18 cellular contexts compared by ENCODE assay signal in the genomic region with DNA sequence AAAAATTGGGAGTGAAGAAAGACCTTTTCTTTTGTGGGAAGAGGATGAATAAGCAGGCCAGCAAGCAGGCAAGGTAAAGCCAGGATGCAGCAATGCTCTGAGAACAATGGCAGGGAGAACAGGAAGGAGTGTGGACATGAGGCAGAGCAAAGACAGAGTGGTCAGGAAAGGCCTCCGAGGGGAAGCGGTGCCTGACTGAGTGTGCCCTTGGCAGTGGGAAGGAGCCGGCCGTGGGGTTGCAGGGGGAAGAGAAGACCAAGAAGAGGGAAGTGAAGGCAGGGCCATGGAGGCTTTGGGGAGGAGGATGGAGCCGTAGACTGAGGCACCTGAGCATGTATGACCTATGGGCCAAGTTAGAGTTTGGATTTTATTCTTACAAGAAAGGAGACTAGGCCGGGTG. TPM values are rescaled to one million over a fixed set of nuclear protein-coding genes. Genes with fewer than 3 reads are reported as not detected.
DNase-seq lines count a peak whose midpoint lies in the region; ATAC-seq and TF ChIP-seq lines count a peak whose summit lies in the region.
"Had no signal": no experiment of that assay in that cellular context is flagged by ENCODE, and none has a peak within 500 bp of the region (broad histone marks: within the 10 kb centered on the region; RNA-seq: fewer than 3 reads in every experiment).

No MANE protein-coding gene starts in this region.

- no peaks in the 10 kb centered on the region for H3K4me1 Mint-ChIP-seq in stimulated activated naive CD8-positive, alpha-beta T cell treated with anti-CD3 and anti-CD28 coated beads, Interleukin-15, Interleukin-2, amounts not matched to agents 100 ng/mL and 50 ng/mL, for 24 hours (ENCODE audit: low read depth)
- no peaks in the 10 kb centered on the region for H3K4me1 Mint-ChIP-seq in stimulated activated naive CD8-positive, alpha-beta T cell treated with anti-CD3 and anti-CD28 coated beads, Interleukin-15, amount 100 ng/mL, for 72 hours
- H3K4me1 Mint-ChIP-seq in activated T-helper 17 cell treated with anti-CD3 and anti-CD28 coated beads, Interleukin-2, amount 50 U/mL, for 72 hours: peaks cover 14% of the 10 kb centered on the region

- H3K4me3 Mint-ChIP-seq in stimulated activated naive CD8-positive, alpha-beta T cell treated with anti-CD3 and anti-CD28 coated beads, Interleukin-15, Interleukin-2, amounts not matched to agents 100 ng/mL and 50 ng/mL, for 24 hours: no peak overlapping the region
- H3K4me3 Mint-ChIP-seq in stimulated activated naive CD8-positive, alpha-beta T cell treated with anti-CD3 and anti-CD28 coated beads, Interleukin-15, amount 100 ng/mL, for 72 hours: no peak overlapping the region
- H3K4me3 Mint-ChIP-seq in activated T-helper 17 cell treated with anti-CD3 and anti-CD28 coated beads, Interleukin-2, amount 50 U/mL, for 72 hours: no peak overlapping the region

- no peak for DNase-seq in stimulated activated naive CD8-positive, alpha-beta T cell treated with anti-CD3 and anti-CD28 coated beads, Interleukin-15, amount 100 ng/mL, for 72 hours
- DNase-seq in fibroblast of pulmonary artery (ENCODE audit: low read depth): peak; percentile 27
- DNase-seq in cerebellar nuclear complex (lab: John Stamatoyannopoulos, UW): no peak
- DNase-seq in left ventricle myocardium superior: no peak
- DNase-seq: ACHN, C1 segment of cervical spinal cord, DMS 273 treated with DMSO at 0.1 percent for 48 hours, DND-41, GOT3, KBM-7, NCI-H1105 treated with DMSO at 0.1 percent for 48 hours, NCI-H1694, NCI-H2081 treated with DMSO at 0.1 percent for 48 hours, NCI-H748 treated with DMSO at 0.1 percent for 48 hours, SHP77 had no signal

- no peak overlapping the region for H3K4me3 ChIP-seq in fibroblast of pulmonary artery (replicated peaks; ENCODE audit: low read depth, low read length)

- no peak for ATAC-seq in stimulated activated naive CD8-positive, alpha-beta T cell treated with anti-CD3 and anti-CD28 coated beads, Interleukin-15, amount 100 ng/mL, for 72 hours
- ATAC-seq in activated T-helper 17 cell treated with anti-CD3 and anti-CD28 coated beads, Interleukin-2, amount 50 U/mL, for 72 hours (replicated peaks): no peak
- ATAC-seq in HG02981 (IDR thresholded peaks at IDR 0.05; ENCODE audit: unreplicated experiment) (no peak), left ventricle myocardium superior (no peak)

- H3K9me3 Mint-ChIP-seq in stimulated activated naive CD8-positive, alpha-beta T cell treated with anti-CD3 and anti-CD28 coated beads, Interleukin-15, Interleukin-2, amounts not matched to agents 100 ng/mL and 50 ng/mL, for 24 hours: no peaks in the 10 kb centered on the region
- H3K9me3 Mint-ChIP-seq in stimulated activated naive CD8-positive, alpha-beta T cell treated with anti-CD3 and anti-CD28 coated beads, Interleukin-15, amount 100 ng/mL, for 72 hours: no peaks in the 10 kb centered on the region
- H3K9me3 Mint-ChIP-seq in activated T-helper 17 cell treated with anti-CD3 and anti-CD28 coated beads, Interleukin-2, amount 50 U/mL, for 72 hours: no peaks in the 10 kb centered on the region

- H3K36me3 Mint-ChIP-seq in stimulated activated naive CD8-positive, alpha-beta T cell treated with anti-CD3 and anti-CD28 coated beads, Interleukin-15, Interleukin-2, amounts not matched to agents 100 ng/mL and 50 ng/mL, for 24 hours (ENCODE audit: low read depth): peaks cover 74% of the 10 kb centered on the region
- peaks cover 100% of the 10 kb centered on the region for H3K36me3 Mint-ChIP-seq in activated T-helper 17 cell treated with anti-CD3 and anti-CD28 coated beads, Interleukin-2, amount 50 U/mL, for 72 hours (ENCODE audit: low read depth)

- H3K27ac Mint-ChIP-seq in stimulated activated naive CD8-positive, alpha-beta T cell treated with anti-CD3 and anti-CD28 coated beads, Interleukin-15, Interleukin-2, amounts not matched to agents 100 ng/mL and 50 ng/mL, for 24 hours: peak overlapping the region; percentile 43
- H3K27ac Mint-ChIP-seq in stimulated activated naive CD8-positive, alpha-beta T cell treated with anti-CD3 and anti-CD28 coated beads, Interleukin-15, amount 100 ng/mL, for 72 hours: no peak overlapping the region
- H3K27ac Mint-ChIP-seq in activated T-helper 17 cell treated with anti-CD3 and anti-CD28 coated beads, Interleukin-2, amount 50 U/mL, for 72 hours: peak overlapping the region; percentile 35

- intact Hi-C loops in left ventricle myocardium superior (cut with micrococcal nuclease): no loop called here

- no peaks in the 10 kb centered on the region for H3K27me3 Mint-ChIP-seq in stimulated activated naive CD8-positive, alpha-beta T cell treated with anti-CD3 and anti-CD28 coated beads, Interleukin-15, Interleukin-2, amounts not matched to agents 100 ng/mL and 50 ng/mL, for 24 hours
- H3K27me3 Mint-ChIP-seq in stimulated activated naive CD8-positive, alpha-beta T cell treated with anti-CD3 and anti-CD28 coated beads, Interleukin-15, amount 100 ng/mL, for 72 hours: no peaks in the 10 kb centered on the region
- H3K27me3 Mint-ChIP-seq in activated T-helper 17 cell treated with anti-CD3 and anti-CD28 coated beads, Interleukin-2, amount 50 U/mL, for 72 hours: no peaks in the 10 kb centered on the region

- TF ChIP-seq CTCF in fibroblast of pulmonary artery (IDR thresholded peaks at IDR 0.05; ENCODE audit: low read length, missing control alignments): no peak

RNA-seq across cellular contexts. Expression of gene ZNF212, which starts 21.9 kb away (rescaled TPM):
- 10 to 100 TPM in 1 of 2 donors, 1 to 10 TPM in 1; 9.3 to 19.5 TPM for total RNA-seq in activated T-helper 17 cell treated with anti-CD3 and anti-CD28 coated beads, Interleukin-2, amount 50 U/mL, for 72 hours
- total RNA-seq in left ventricle myocardium superior: 5.2 TPM

RNA-seq across cellular contexts. Expression of gene ZNF282, which starts 22.2 kb away (rescaled TPM):
- 100 to 1,000 TPM; 103 to 105 TPM for total RNA-seq in activated T-helper 17 cell treated with anti-CD3 and anti-CD28 coated beads, Interleukin-2, amount 50 U/mL, for 72 hours
- total RNA-seq in left ventricle myocardium superior: 14.5 TPM

RNA-seq across cellular contexts. Expression of gene ZNF783, which starts 44.4 kb away (rescaled TPM):
- total RNA-seq in activated T-helper 17 cell treated with anti-CD3 and anti-CD28 coated beads, Interleukin-2, amount 50 U/mL, for 72 hours: 10 to 100 TPM; 12.7 to 17.3 TPM
- 4.8 TPM for total RNA-seq in left ventricle myocardium superior

Comparison
In these comparisons a context has a peak if more than half of its experiments do, and no peak if none do; other contexts are left out.
1. H3K27ac Mint-ChIP-seq: peak in stimulated activated naive CD8-positive, alpha-beta T cell treated with anti-CD3 and anti-CD28 coated beads, Interleukin-15, Interleukin-2, amounts not matched to agents 100 ng/mL and 50 ng/mL, for 24 hours (single experiment) and activated T-helper 17 cell treated with anti-CD3 and anti-CD28 coated beads, Interleukin-2, amount 50 U/mL, for 72 hours (single experiment); none in stimulated activated naive CD8-positive, alpha-beta T cell treated with anti-CD3 and anti-CD28 coated beads, Interleukin-15, amount 100 ng/mL, for 72 hours (0 of 2).